In the genomic region with DNA sequence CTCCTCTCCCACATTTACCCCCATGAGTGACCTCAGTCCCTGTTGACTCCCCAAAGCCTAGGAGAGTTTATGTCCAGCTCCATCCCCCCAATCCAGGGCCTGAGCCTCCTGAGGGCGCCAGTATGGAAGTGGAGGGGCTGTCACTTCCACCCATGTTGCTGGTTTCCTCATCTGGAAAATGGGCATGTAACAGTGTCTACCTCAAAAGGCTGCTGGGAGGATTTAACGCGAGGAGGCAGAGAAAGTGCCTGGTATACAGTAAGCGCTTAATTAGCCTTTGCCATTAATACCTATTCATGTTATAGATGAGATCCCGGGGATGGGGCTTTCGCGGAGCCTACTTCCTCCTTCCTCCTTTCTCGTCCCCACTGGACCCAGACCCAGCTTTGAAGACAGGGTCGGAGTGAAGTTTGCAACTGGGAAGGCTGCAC, we compare ENCODE assay signal across 1 cellular context.
TF ChIP-seq lines count a peak whose summit lies in the region.

No MANE protein-coding gene starts in this region.

TF ChIP-seq in SK-N-SH, 30 proteins besides CTCF, POLR2A, EP300 and RAD21 (continued from another document):
- TF ChIP-seq, protein P1, sequence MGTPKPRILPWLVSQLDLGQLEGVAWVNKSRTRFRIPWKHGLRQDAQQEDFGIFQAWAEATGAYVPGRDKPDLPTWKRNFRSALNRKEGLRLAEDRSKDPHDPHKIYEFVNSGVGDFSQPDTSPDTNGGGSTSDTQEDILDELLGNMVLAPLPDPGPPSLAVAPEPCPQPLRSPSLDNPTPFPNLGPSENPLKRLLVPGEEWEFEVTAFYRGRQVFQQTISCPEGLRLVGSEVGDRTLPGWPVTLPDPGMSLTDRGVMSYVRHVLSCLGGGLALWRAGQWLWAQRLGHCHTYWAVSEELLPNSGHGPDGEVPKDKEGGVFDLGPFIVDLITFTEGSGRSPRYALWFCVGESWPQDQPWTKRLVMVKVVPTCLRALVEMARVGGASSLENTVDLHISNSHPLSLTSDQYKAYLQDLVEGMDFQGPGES (IDR thresholded peaks at IDR 0.05; ENCODE audit: low read depth, low read length): no peak
- TF ChIP-seq GABPA (IDR thresholded peaks at IDR 0.05; ENCODE audit: low read depth) (no peak), NFIC (IDR thresholded peaks at IDR 0.05; ENCODE audit: borderline replicate concordance) (no peak), MXI1 (IDR thresholded peaks at IDR 0.05; ENCODE audit: low read depth, low read length) (no peak), RXRA (IDR thresholded peaks at IDR 0.05; ENCODE audit: borderline replicate concordance, low read depth) (no peak), NRF1 (IDR thresholded peaks at IDR 0.05; ENCODE audit: low read depth, low read length) (no peak), RFX5 (IDR thresholded peaks at IDR 0.05; ENCODE audit: low read length) (no peak)
